In the genomic region with DNA sequence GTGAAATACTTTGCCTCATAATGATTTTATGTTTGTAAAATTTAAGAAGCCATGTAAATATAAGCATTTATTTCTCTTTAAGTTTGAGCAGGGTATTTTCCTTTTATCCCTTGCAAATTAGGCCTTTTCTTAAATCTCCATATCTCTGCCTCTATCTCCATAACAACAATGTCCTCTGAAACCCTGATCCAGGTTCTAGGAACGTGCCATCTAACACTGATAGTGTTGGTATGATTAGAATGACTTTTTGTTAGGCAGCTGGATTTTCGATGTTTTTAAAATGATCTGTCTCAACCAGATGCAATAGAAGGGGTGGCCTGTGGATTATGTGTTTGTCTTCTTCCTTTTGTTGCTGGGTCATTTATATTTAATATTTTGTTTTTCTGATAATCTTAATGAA, we compare ENCODE assay signal across 28 cellular contexts.
"Had no signal": no experiment of that assay in that cellular context is flagged by ENCODE, and none has a peak within 500 bp of the region (broad histone marks: within the 10 kb centered on the region; RNA-seq: fewer than 3 reads in every experiment).

No MANE protein-coding gene starts in this region.

- H3K36me3 Mint-ChIP-seq: stimulated activated effector memory CD8-positive, alpha-beta T cell treated with anti-CD3 and anti-CD28 coated beads, Interleukin-12 subunit alpha, Interleukin-12 subunit beta, amount 100 ng/mL, for 72 hours; stimulated activated memory B cell treated with anti-CD40 and anti-IgM and Interleukin-4, amounts not matched to agents 10 μg/mL and 1 μg/mL and 100 μg/mL, for 72 hours; stimulated activated naive B cell treated with anti-CD40 and anti-IgM and Interleukin-4, amounts not matched to agents 10 μg/mL and 1 μg/mL and 100 μg/mL, for 72 hours; type B pancreatic cell had no signal

- H3K27ac ChIP-seq: stomach, suprapubic skin, testis, thoracic aorta, thyroid gland, tibial artery, tibial nerve, transverse colon, upper lobe of left lung, upper lobe of right lung, uterus, vagina had no signal

- H3K36me3 ChIP-seq: thyroid gland, transverse colon, uterus, vagina had no signal

- H3K9me3 Mint-ChIP-seq: stimulated activated effector memory CD8-positive, alpha-beta T cell treated with anti-CD3 and anti-CD28 coated beads, Interleukin-12 subunit alpha, Interleukin-12 subunit beta, amount 100 ng/mL, for 72 hours; stimulated activated memory B cell treated with anti-CD40 and anti-IgM and Interleukin-4, amounts not matched to agents 10 μg/mL and 1 μg/mL and 100 μg/mL, for 72 hours; stimulated activated naive B cell treated with anti-CD40 and anti-IgM and Interleukin-4, amounts not matched to agents 10 μg/mL and 1 μg/mL and 100 μg/mL, for 72 hours; stimulated activated naive CD8-positive, alpha-beta T cell treated with anti-CD3 and anti-CD28 coated beads, Interleukin-15, amount 100 ng/mL, for 72 hours; stimulated activated naive CD8-positive, alpha-beta T cell treated with anti-CD3 and anti-CD28 coated beads, Interleukin-15, Interleukin-2, amounts not matched to agents 100 ng/mL and 50 ng/mL, for 24 hours; type B pancreatic cell had no signal

- H3K27me3 ChIP-seq: stomach, suprapubic skin, testis, thyroid gland, tibial artery, tibial nerve, transverse colon, upper lobe of left lung, upper lobe of right lung, uterus, vagina had no signal

- H3K4me3 ChIP-seq: stomach, suprapubic skin, testis, thoracic aorta, thyroid gland, tibial artery, tibial nerve, transverse colon, upper lobe of left lung, upper lobe of right lung, uterus, vagina had no signal

- H3K27me3 Mint-ChIP-seq: stimulated activated memory B cell treated with anti-CD40 and anti-IgM and Interleukin-4, amounts not matched to agents 10 μg/mL and 1 μg/mL and 100 μg/mL, for 72 hours; stimulated activated naive B cell treated with anti-CD40 and anti-IgM and Interleukin-4, amounts not matched to agents 10 μg/mL and 1 μg/mL and 100 μg/mL, for 72 hours; stimulated activated naive CD8-positive, alpha-beta T cell treated with anti-CD3 and anti-CD28 coated beads, Interleukin-15, amount 100 ng/mL, for 72 hours; stimulated activated naive CD8-positive, alpha-beta T cell treated with anti-CD3 and anti-CD28 coated beads, Interleukin-15, Interleukin-2, amounts not matched to agents 100 ng/mL and 50 ng/mL, for 24 hours; type B pancreatic cell had no signal

- ATAC-seq: stimulated activated effector memory CD8-positive, alpha-beta T cell treated with anti-CD3 and anti-CD28 coated beads, Interleukin-12 subunit alpha, Interleukin-12 subunit beta, amount 100 ng/mL, for 72 hours; stimulated activated memory B cell treated with anti-CD40 and anti-IgM and Interleukin-4, amounts not matched to agents 10 μg/mL and 1 μg/mL and 100 μg/mL, for 72 hours; stimulated activated naive B cell treated with anti-CD40 and anti-IgM and Interleukin-4, amounts not matched to agents 10 μg/mL and 1 μg/mL and 100 μg/mL, for 72 hours; stimulated activated naive CD8-positive, alpha-beta T cell treated with anti-CD3 and anti-CD28 coated beads, Interleukin-15, amount 100 ng/mL, for 72 hours; stimulated activated naive CD8-positive, alpha-beta T cell treated with anti-CD3 and anti-CD28 coated beads, Interleukin-15, Interleukin-2, amounts not matched to agents 100 U/mL and 50 U/mL, for 24 hours; upper lobe of right lung had no signal

- H3K4me3 Mint-ChIP-seq: stimulated activated effector memory CD8-positive, alpha-beta T cell treated with anti-CD3 and anti-CD28 coated beads, Interleukin-12 subunit alpha, Interleukin-12 subunit beta, amount 100 ng/mL, for 72 hours; stimulated activated memory B cell treated with anti-CD40 and anti-IgM and Interleukin-4, amounts not matched to agents 10 μg/mL and 1 μg/mL and 100 μg/mL, for 72 hours; stimulated activated naive B cell treated with anti-CD40 and anti-IgM and Interleukin-4, amounts not matched to agents 10 μg/mL and 1 μg/mL and 100 μg/mL, for 72 hours; stimulated activated naive CD8-positive, alpha-beta T cell treated with anti-CD3 and anti-CD28 coated beads, Interleukin-15, amount 100 ng/mL, for 72 hours; stimulated activated naive CD8-positive, alpha-beta T cell treated with anti-CD3 and anti-CD28 coated beads, Interleukin-15, Interleukin-2, amounts not matched to agents 100 ng/mL and 50 ng/mL, for 24 hours; type B pancreatic cell had no signal

- H3K4me1 ChIP-seq: stomach, suprapubic skin, testis, thyroid gland, tibial artery, tibial nerve, transverse colon, upper lobe of left lung, upper lobe of right lung, uterus, vagina had no signal

- DNase-seq: stimulated activated CD4-positive, alpha-beta T cell treated with anti-CD3 and anti-CD28 coated beads, Interleukin-2, amount 100 ng/mL, for 48 hours; stimulated activated CD4-positive, alpha-beta T cell treated with anti-CD3 and anti-CD28 coated beads, Interleukin-4, amount 100 ng/mL, for 1 hour; stimulated activated CD4-positive, alpha-beta T cell treated with anti-CD3 and anti-CD28 coated beads, Interleukin-4, amount 100 ng/mL, for 24 hours; stimulated activated CD4-positive, alpha-beta T cell treated with anti-CD3 and anti-CD28 coated beads, Interleukin-4, amount 100 ng/mL, for 4 hours; stimulated activated CD8-positive, alpha-beta memory T cell treated with anti-CD3 and anti-CD28 coated beads, Interleukin-4, amount 100 ng/mL, for 48 hours; stimulated activated naive B cell treated with anti-CD40 and anti-IgM and Interleukin-4, amounts not matched to agents 10 μg/mL and 1 μg/mL and 100 μg/mL, for 72 hours; stimulated activated naive CD4-positive, alpha-beta T cell; stimulated activated naive CD4-positive, alpha-beta T cell treated with Interleukin-2 at 50 U/mL for 16 hours; stimulated activated naive CD8-positive, alpha-beta T cell treated with anti-CD3 and anti-CD28 coated beads, Interleukin-15, amount 100 ng/mL, for 72 hours; stimulated activated naive CD8-positive, alpha-beta T cell treated with anti-CD3 and anti-CD28 coated beads, Interleukin-15, Interleukin-2, amounts not matched to agents 100 U/mL and 50 U/mL, for 24 hours; stomach; substantia nigra; testis; thyroid gland; tibial artery; transverse colon; upper lobe of left lung; upper lobe of right lung; uterus had no signal

- H3K9me3 ChIP-seq: stomach, suprapubic skin, testis, thoracic aorta, thyroid gland, tibial artery, tibial nerve, transverse colon, upper lobe of left lung, upper lobe of right lung, uterus, vagina had no signal

- H3K4me1 Mint-ChIP-seq: stimulated activated effector memory CD8-positive, alpha-beta T cell treated with anti-CD3 and anti-CD28 coated beads, Interleukin-12 subunit alpha, Interleukin-12 subunit beta, amount 100 ng/mL, for 72 hours; stimulated activated memory B cell treated with anti-CD40 and anti-IgM and Interleukin-4, amounts not matched to agents 10 μg/mL and 1 μg/mL and 100 μg/mL, for 72 hours; stimulated activated naive B cell treated with anti-CD40 and anti-IgM and Interleukin-4, amounts not matched to agents 10 μg/mL and 1 μg/mL and 100 μg/mL, for 72 hours; stimulated activated naive CD8-positive, alpha-beta T cell treated with anti-CD3 and anti-CD28 coated beads, Interleukin-15, amount 100 ng/mL, for 72 hours had no signal

- H3K27ac Mint-ChIP-seq: stimulated activated effector memory CD8-positive, alpha-beta T cell treated with anti-CD3 and anti-CD28 coated beads, Interleukin-12 subunit alpha, Interleukin-12 subunit beta, amount 100 ng/mL, for 72 hours; stimulated activated memory B cell treated with anti-CD40 and anti-IgM and Interleukin-4, amounts not matched to agents 10 μg/mL and 1 μg/mL and 100 μg/mL, for 72 hours; stimulated activated naive B cell treated with anti-CD40 and anti-IgM and Interleukin-4, amounts not matched to agents 10 μg/mL and 1 μg/mL and 100 μg/mL, for 72 hours; stimulated activated naive CD8-positive, alpha-beta T cell treated with anti-CD3 and anti-CD28 coated beads, Interleukin-15, amount 100 ng/mL, for 72 hours; stimulated activated naive CD8-positive, alpha-beta T cell treated with anti-CD3 and anti-CD28 coated beads, Interleukin-15, Interleukin-2, amounts not matched to agents 100 ng/mL and 50 ng/mL, for 24 hours; type B pancreatic cell had no signal

- FAIRE-seq: urothelium cell line had no signal
